Comparison of ENCODE assay signal across 8 cellular contexts in the genomic region with DNA sequence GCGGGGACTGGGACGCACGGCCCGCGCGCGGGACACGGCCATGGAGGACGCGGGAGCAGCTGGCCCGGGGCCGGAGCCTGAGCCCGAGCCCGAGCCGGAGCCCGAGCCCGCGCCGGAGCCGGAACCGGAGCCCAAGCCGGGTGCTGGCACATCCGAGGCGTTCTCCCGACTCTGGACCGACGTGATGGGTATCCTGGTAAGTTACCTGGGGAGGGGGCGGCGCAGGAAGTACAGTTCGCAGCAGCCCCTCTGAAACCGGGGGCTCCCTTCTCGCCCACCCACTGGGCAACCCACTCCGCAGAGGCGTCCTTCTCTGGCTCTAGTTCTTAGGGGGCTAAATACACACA. TPM values are rescaled to one million over a fixed set of nuclear protein-coding genes. Genes with fewer than 3 reads are reported as not detected.
DNase-seq lines count a peak whose midpoint lies in the region; ATAC-seq and TF ChIP-seq lines count a peak whose summit lies in the region.

No MANE protein-coding gene starts in this region.

- peak; percentile 2 for ATAC-seq in HG03139 (IDR thresholded peaks at IDR 0.05; ENCODE audit: unreplicated experiment)
- ATAC-seq in naive B cell (ENCODE audit: low read depth in 2 of 2): no peak
- no peak for ATAC-seq in GM19452 (IDR thresholded peaks at IDR 0.05; ENCODE audit: unreplicated experiment)
- no peak for ATAC-seq in HG03565 (IDR thresholded peaks at IDR 0.05; ENCODE audit: unreplicated experiment)

- TF ChIP-seq CTCF in 22Rv1 (IDR thresholded peaks at IDR 0.05): no peak
- no peak for TF ChIP-seq CTCF in GM13976 (IDR thresholded peaks at IDR 0.05; ENCODE audit: borderline replicate concordance, control extremely low read depth, extremely low read depth, insufficient read depth, missing control alignments)

- H3K4me3 Mint-ChIP-seq in dendritic cell treated with granulocyte-macrophage colony-stimulating factor and Interleukin-4, amounts not matched to agents 40 ng/mL and 50 ng/mL, for 4 days: peak overlapping the region; percentile 68
- peak overlapping the region in 5 of 8 donors; percentile 47 to 57 (median 52) for H3K4me3 Mint-ChIP-seq in naive B cell

- peaks cover 16% of the 10 kb centered on the region for H3K4me1 Mint-ChIP-seq in dendritic cell treated with granulocyte-macrophage colony-stimulating factor and Interleukin-4, amounts not matched to agents 40 ng/mL and 50 ng/mL, for 4 days (ENCODE audit: low read depth)
- peaks cover 5 to 17% (median 7%) of the 10 kb centered on the region in 3 donors for H3K4me1 Mint-ChIP-seq in naive B cell

- no peak for DNase-seq in naive B cell
- DNase-seq in NCI-H187 (lab: John Stamatoyannopoulos, UW): no peak
- no peak for DNase-seq in GM13976 (ENCODE audit: low spot score)

- H3K27ac Mint-ChIP-seq in dendritic cell treated with granulocyte-macrophage colony-stimulating factor and Interleukin-4, amounts not matched to agents 40 ng/mL and 50 ng/mL, for 4 days: peak overlapping the region; percentile 87
- H3K27ac Mint-ChIP-seq in naive B cell: no peak overlapping the region

- intact Hi-C loops in dendritic cell treated with granulocyte-macrophage colony-stimulating factor and Interleukin-4, amounts not matched to agents 40 ng/mL and 50 ng/mL, for 4 days (cut with micrococcal nuclease): loop anchor here (2.0 kb wide), 1 partner anchor 122 kb away; no protein-coding TSS in a partner anchor

- peak overlapping the region; percentile 87 for H3K27ac ChIP-seq in 22Rv1

- no peaks in the 10 kb centered on the region for H3K36me3 Mint-ChIP-seq in dendritic cell treated with granulocyte-macrophage colony-stimulating factor and Interleukin-4, amounts not matched to agents 40 ng/mL and 50 ng/mL, for 4 days (ENCODE audit: low read depth)
- no peaks in the 10 kb centered on the region for H3K36me3 Mint-ChIP-seq in naive B cell

- H3K9me3 Mint-ChIP-seq in dendritic cell treated with granulocyte-macrophage colony-stimulating factor and Interleukin-4, amounts not matched to agents 40 ng/mL and 50 ng/mL, for 4 days: no peaks in the 10 kb centered on the region
- peaks cover 0 to 3% (median 0%) of the 10 kb centered on the region in 7 donors for H3K9me3 Mint-ChIP-seq in naive B cell

- peaks cover 65% of the 10 kb centered on the region for H3K27me3 Mint-ChIP-seq in dendritic cell treated with granulocyte-macrophage colony-stimulating factor and Interleukin-4, amounts not matched to agents 40 ng/mL and 50 ng/mL, for 4 days
- peaks cover 51 to 64% (median 56%) of the 10 kb centered on the region in 3 donors for H3K27me3 Mint-ChIP-seq in naive B cell

- in situ Hi-C loops in GM13976 (cut with MboI; ENCODE audit: low sequenced_read_pairs, unreplicated experiment): no loop called here

RNA-seq across cellular contexts. Expression of a gene that starts 0.4 kb away (rescaled TPM):
- not detected for polyA plus RNA-seq in naive B cell (ENCODE audit: low read depth in 6 of 6)
